1 cellular context compared by ENCODE assay signal in the genomic region with DNA sequence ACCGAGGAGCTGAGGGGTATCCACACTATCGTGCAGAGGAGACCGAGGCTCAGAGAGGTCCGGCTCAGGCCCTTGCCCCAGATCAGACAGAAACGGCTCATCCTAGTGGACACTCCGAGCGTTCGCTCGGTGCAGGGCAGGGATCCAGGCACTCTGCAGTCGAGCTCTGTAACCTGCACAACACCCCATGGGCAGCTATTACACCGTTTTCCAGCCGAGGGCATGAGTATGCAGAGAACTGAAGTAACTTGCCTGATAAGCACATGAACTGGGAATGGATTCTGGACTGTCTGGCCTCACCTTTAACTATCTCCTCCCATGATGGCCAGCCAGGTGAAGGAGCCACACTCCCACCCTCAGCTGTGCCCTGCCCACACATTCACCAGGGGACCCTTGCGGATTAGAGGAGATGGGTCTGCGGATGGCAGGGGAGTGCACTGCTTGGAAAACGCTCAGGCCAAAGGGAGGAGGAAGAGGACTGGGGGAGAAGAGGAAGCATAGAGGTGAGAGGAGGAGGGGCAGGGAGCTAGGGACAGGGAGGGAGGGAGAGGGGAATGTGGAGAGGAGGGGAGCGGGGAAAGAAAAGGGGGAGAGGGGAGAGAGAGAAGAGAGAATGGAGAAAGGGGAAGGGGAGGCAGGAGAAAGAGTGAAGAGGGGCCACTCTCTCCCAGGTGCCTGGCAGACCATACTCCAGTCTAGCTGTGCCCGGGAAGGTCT.
TF ChIP-seq lines count a peak whose summit lies in the region.

No MANE protein-coding gene starts in this region.

TF ChIP-seq in GM23338, 12 proteins besides CTCF, POLR2A, EP300 and RAD21 (continued from another document):
- TF ChIP-seq REST (IDR thresholded peaks at IDR 0.05; ENCODE audit: unreplicated experiment) (no peak), ZNF462 (CRISPR knock-in tag; IDR thresholded peaks at IDR 0.05) (no peak), JUNB (IDR thresholded peaks at IDR 0.05; ENCODE audit: unreplicated experiment) (no peak), ZNF331 (CRISPR knock-in tag; IDR thresholded peaks at IDR 0.05; ENCODE audit: low read depth) (no peak), ZNF114 (CRISPR knock-in tag; IDR thresholded peaks at IDR 0.05) (no peak), CREB1 (CRISPR knock-in tag; IDR thresholded peaks at IDR 0.05; ENCODE audit: low read depth) (no peak), NANOG (IDR thresholded peaks at IDR 0.05; ENCODE audit: borderline replicate concordance) (no peak), EZH2phosphoT487 (IDR thresholded peaks at IDR 0.05; ENCODE audit: unreplicated experiment) (no peak), POLR2AphosphoS5 (IDR thresholded peaks at IDR 0.05; ENCODE audit: low read depth) (no peak)
